In the genomic region with DNA sequence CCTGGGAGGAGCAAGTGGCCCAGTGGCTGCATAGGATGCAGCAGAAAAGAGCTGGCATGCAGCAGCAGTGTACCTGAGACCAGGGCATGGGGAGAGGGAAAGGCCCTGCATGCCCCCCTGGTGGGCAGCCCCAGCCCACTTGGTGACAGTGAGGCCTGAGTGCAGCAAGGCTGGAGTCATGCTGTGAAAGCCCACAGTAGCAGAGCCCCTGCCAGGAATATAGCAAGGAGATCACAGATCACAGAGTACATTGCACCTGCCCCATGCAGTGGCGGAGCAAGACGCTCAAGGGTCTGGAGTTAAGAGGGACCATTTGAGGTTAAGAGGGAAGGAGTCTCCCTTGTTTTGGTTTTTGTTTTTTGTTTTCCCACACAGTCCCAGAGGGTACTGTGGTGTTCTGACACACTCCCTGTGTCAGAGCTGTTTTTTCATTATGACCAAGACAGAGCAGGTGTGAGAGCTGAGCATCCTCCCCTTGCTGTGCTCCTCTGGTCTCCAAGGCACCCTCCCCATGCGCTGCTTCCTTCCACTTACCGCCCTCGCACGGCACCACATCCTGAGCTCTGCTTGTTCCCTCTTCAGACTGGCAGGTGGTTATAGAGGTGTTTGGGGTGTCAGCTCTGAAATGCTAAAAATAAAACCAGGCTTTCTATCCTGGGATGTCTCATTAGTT, we compare ENCODE assay signal across 8 cellular contexts.
DNase-seq lines count a peak whose midpoint lies in the region; ATAC-seq and TF ChIP-seq lines count a peak whose summit lies in the region.

No MANE protein-coding gene starts in this region.

- DNase-seq in NCI-H748 treated with DMSO at 0.1 percent for 48 hours (lab: John Stamatoyannopoulos, UW), result peak; percentile 23
- DNase-seq in activated gamma-delta T cell (lab: John Stamatoyannopoulos, UW), result peak; percentile 48
- DNase-seq in stimulated activated CD4-positive, alpha-beta T cell treated with anti-CD3 and anti-CD28 coated beads, Interleukin-12 subunit alpha, Interleukin-12 subunit beta, amount 100 ng/mL, for 24 hours (ENCODE audit: low read depth in 2 of 2), result peak; percentile 53 to 64
- DNase-seq in globus pallidus (ENCODE audit: low spot score), result no peak
- DNase-seq in AG08395 (ENCODE audit: low spot score), result no peak

- ATAC-seq in GM18517 (IDR thresholded peaks at IDR 0.05; ENCODE audit: unreplicated experiment) (peak; percentile 91), HG02678 (IDR thresholded peaks at IDR 0.05; ENCODE audit: unreplicated experiment) (peak; percentile 91), SK-N-SH treated with all-trans-retinoic acid at 6 μM for 48 hours (no peak)

TF ChIP-seq in SK-N-SH treated with all-trans-retinoic acid at 6 μM for 48 hours, 23 proteins besides CTCF, POLR2A, EP300 and RAD21:
- TF ChIP-seq TCF4 (CRISPR knock-in tag; IDR thresholded peaks at IDR 0.05; ENCODE audit: borderline replicate concordance) (no peak), TOX (CRISPR knock-in tag; IDR thresholded peaks at IDR 0.05; ENCODE audit: borderline replicate concordance) (no peak), ZNF565 (CRISPR knock-in tag; conservative IDR thresholded peaks at IDR 0.05; ENCODE audit: low read depth) (no peak), PATZ1 (CRISPR knock-in tag; IDR thresholded peaks at IDR 0.05; ENCODE audit: borderline replicate concordance) (no peak), OSR1 (CRISPR knock-in tag; IDR thresholded peaks at IDR 0.05) (no peak), ZFP3 (CRISPR knock-in tag; IDR thresholded peaks at IDR 0.05) (no peak), ZNF8 (CRISPR knock-in tag; IDR thresholded peaks at IDR 0.05) (no peak)
- TF ChIP-seq, protein P1, sequence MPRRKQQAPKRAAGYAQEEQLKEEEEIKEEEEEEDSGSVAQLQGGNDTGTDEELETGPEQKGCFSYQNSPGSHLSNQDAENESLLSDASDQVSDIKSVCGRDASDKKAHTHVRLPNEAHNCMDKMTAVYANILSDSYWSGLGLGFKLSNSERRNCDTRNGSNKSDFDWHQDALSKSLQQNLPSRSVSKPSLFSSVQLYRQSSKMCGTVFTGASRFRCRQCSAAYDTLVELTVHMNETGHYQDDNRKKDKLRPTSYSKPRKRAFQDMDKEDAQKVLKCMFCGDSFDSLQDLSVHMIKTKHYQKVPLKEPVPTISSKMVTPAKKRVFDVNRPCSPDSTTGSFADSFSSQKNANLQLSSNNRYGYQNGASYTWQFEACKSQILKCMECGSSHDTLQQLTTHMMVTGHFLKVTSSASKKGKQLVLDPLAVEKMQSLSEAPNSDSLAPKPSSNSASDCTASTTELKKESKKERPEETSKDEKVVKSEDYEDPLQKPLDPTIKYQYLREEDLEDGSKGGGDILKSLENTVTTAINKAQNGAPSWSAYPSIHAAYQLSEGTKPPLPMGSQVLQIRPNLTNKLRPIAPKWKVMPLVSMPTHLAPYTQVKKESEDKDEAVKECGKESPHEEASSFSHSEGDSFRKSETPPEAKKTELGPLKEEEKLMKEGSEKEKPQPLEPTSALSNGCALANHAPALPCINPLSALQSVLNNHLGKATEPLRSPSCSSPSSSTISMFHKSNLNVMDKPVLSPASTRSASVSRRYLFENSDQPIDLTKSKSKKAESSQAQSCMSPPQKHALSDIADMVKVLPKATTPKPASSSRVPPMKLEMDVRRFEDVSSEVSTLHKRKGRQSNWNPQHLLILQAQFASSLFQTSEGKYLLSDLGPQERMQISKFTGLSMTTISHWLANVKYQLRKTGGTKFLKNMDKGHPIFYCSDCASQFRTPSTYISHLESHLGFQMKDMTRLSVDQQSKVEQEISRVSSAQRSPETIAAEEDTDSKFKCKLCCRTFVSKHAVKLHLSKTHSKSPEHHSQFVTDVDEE (CRISPR knock-in tag; IDR thresholded peaks at IDR 0.05), result no peak
TF ChIP-seq in SK-N-SH treated with all-trans-retinoic acid at 6 μM for 48 hours: peak in this region for 0.

Comparison
In these comparisons a context has a peak if more than half of its experiments do, and no peak if none do; other contexts are left out.
1. DNase-seq: peak in NCI-H748 treated with DMSO at 0.1 percent for 48 hours (single experiment), activated gamma-delta T cell (single experiment) and stimulated activated CD4-positive, alpha-beta T cell treated with anti-CD3 and anti-CD28 coated beads, Interleukin-12 subunit alpha, Interleukin-12 subunit beta, amount 100 ng/mL, for 24 hours (2 of 2); none in globus pallidus (single experiment) and AG08395 (single experiment).